ENCODE assay signal across 1 cellular context in the genomic region with DNA sequence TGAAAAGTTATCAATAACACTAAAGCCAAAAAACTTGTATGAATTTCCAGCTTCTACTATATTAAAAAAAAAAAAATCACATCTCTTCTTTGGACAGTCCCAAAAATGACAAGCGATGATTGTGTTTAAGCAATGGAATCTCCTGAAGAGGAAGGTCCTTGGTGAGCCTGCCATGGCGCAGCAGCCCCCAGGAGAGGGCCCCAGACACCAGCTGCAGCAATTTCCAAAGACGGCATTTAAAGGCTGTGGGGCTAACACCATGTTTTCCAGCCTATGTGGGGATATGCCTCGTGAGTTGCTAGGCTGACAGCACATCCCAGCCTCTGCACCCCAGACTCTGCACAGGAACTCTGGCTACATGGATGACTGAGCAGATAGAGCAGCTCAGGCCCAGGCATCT.
TF ChIP-seq lines count a peak whose summit lies in the region.

No MANE protein-coding gene starts in this region.

TF ChIP-seq in HepG2, 621 proteins besides CTCF, POLR2A, EP300 and RAD21:
- TF ChIP-seq KDM2A (CRISPR knock-in tag; IDR thresholded peaks at IDR 0.05; ENCODE audit: borderline replicate concordance, low read depth) (no peak), SMARCE1 (IDR thresholded peaks at IDR 0.05; ENCODE audit: borderline replicate concordance) (no peak), POLR2AphosphoS2 (IDR thresholded peaks at IDR 0.05; ENCODE audit: low read depth, low read length) (no peak), ZNF367 (CRISPR knock-in tag; IDR thresholded peaks at IDR 0.05; ENCODE audit: borderline replicate concordance) (no peak), HOXD1 (CRISPR knock-in tag; IDR thresholded peaks at IDR 0.05) (no peak), MZF1 (CRISPR knock-in tag; IDR thresholded peaks at IDR 0.05; ENCODE audit: borderline replicate concordance) (no peak), BRCA1 (CRISPR knock-in tag; IDR thresholded peaks at IDR 0.05) (no peak), KDM1A (CRISPR knock-in tag; IDR thresholded peaks at IDR 0.05) (no peak), MTA3 (CRISPR knock-in tag; IDR thresholded peaks at IDR 0.05) (no peak), FOXJ3 (CRISPR knock-in tag; IDR thresholded peaks at IDR 0.05; ENCODE audit: borderline replicate concordance) (no peak), ZNF724P (CRISPR knock-in tag; IDR thresholded peaks at IDR 0.05; ENCODE audit: borderline replicate concordance) (no peak), ZNF430 (CRISPR knock-in tag; IDR thresholded peaks at IDR 0.05) (no peak), ZFP62 (CRISPR knock-in tag; IDR thresholded peaks at IDR 0.05) (no peak), NFIC (IDR thresholded peaks at IDR 0.05; ENCODE audit: low read length) (no peak)
- TF ChIP-seq, protein P1, sequence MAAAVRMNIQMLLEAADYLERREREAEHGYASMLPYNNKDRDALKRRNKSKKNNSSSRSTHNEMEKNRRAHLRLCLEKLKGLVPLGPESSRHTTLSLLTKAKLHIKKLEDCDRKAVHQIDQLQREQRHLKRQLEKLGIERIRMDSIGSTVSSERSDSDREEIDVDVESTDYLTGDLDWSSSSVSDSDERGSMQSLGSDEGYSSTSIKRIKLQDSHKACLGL (CRISPR knock-in tag; IDR thresholded peaks at IDR 0.05) = no peak
- TF ChIP-seq, protein P2, sequence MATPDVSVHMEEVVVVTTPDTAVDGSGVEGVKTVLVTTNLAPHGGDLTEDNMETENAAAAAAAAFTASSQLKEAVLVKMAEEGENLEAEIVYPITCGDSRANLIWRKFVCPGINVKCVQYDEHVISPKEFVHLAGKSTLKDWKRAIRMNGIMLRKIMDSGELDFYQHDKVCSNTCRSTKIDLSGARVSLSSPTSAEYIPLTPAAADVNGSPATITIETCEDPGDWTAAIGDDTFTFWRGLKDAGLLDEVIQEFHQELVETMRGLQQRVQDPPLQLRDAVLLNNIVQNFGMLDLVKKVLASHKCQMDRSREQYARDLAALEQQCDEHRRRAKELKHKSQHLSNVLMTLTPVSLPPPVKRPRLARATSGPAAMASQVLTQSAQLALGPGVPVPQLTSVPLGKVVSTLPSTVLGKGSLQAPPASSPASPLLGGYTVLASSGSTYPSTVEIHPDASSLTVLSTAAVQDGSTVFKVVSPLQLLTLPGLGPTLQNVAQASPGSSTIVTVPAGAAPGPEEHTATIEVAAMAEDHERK (CRISPR knock-in tag; IDR thresholded peaks at IDR 0.05; ENCODE audit: low read depth) = no peak
- TF ChIP-seq, protein P3, sequence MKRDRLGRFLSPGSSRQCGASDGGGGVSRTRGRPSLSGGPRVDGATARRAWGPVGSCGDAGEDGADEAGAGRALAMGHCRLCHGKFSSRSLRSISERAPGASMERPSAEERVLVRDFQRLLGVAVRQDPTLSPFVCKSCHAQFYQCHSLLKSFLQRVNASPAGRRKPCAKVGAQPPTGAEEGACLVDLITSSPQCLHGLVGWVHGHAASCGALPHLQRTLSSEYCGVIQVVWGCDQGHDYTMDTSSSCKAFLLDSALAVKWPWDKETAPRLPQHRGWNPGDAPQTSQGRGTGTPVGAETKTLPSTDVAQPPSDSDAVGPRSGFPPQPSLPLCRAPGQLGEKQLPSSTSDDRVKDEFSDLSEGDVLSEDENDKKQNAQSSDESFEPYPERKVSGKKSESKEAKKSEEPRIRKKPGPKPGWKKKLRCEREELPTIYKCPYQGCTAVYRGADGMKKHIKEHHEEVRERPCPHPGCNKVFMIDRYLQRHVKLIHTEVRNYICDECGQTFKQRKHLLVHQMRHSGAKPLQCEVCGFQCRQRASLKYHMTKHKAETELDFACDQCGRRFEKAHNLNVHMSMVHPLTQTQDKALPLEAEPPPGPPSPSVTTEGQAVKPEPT (CRISPR knock-in tag; IDR thresholded peaks at IDR 0.05; ENCODE audit: low read depth) = no peak
- TF ChIP-seq, protein P4, sequence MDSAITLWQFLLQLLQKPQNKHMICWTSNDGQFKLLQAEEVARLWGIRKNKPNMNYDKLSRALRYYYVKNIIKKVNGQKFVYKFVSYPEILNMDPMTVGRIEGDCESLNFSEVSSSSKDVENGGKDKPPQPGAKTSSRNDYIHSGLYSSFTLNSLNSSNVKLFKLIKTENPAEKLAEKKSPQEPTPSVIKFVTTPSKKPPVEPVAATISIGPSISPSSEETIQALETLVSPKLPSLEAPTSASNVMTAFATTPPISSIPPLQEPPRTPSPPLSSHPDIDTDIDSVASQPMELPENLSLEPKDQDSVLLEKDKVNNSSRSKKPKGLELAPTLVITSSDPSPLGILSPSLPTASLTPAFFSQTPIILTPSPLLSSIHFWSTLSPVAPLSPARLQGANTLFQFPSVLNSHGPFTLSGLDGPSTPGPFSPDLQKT (CRISPR knock-in tag; IDR thresholded peaks at IDR 0.05; ENCODE audit: borderline replicate concordance) = no peak
